In the genomic region with DNA sequence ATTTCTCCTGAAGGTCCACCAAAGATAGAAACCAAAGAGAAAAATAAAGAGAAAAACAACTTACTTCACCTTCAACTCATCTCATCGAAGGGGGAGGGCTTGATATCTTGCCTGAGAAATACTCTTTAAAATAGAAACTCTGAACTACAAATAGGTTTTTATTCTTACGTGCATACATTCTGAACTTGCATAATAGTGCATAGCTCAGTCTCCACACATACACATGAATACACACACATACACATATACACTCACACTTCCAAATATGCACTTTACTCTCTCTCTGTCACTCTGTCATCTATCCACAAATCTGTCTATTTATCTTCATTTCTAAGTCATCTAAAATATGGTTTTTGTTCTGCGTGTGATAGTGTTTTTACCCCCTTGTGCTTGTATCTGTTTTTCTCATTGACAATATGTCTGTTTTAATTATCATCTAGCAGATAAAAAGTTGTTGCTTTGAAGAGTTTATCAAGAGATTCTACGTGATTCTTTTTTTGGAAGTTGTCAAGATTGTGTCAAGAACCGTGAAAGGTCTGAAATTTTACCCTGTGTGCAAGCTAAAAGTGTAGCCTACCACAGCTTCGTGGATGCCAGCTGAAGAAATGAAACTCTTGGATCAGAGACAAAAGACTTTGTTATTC, we compare ENCODE assay signal across 28 cellular contexts.
"Had no signal": no experiment of that assay in that cellular context is flagged by ENCODE, and none has a peak within 500 bp of the region (broad histone marks: within the 10 kb centered on the region; RNA-seq: fewer than 3 reads in every experiment).

No MANE protein-coding gene starts in this region.

- H3K36me3 ChIP-seq: ascending aorta, MG63, WERI-Rb-1 had no signal

- H3K4me3 Mint-ChIP-seq: activated CD8-positive, alpha-beta T cell treated with anti-CD3 and anti-CD28 coated beads for 36 hours; activated naive CD8-positive, alpha-beta T cell treated with anti-CD3 and anti-CD28 coated beads, Interleukin-2, amount 10 ng/mL, durations not matched to agents 7 days and 5 days; central memory CD8-positive, alpha-beta T cell; T-helper 17 cell had no signal

- H3K4me1 ChIP-seq: ascending aorta, body of pancreas had no signal

- FAIRE-seq: RCC 7860, TTC549 had no signal

- H3K36me3 Mint-ChIP-seq: activated naive CD8-positive, alpha-beta T cell treated with anti-CD3 and anti-CD28 coated beads, Interleukin-2, amount 10 ng/mL, durations not matched to agents 7 days and 5 days had no signal

- H3K4me2 ChIP-seq: KMS-11 had no signal

- H3K4me3 ChIP-seq: ascending aorta, body of pancreas, MG63 had no signal

- H3K4me1 Mint-ChIP-seq: activated naive CD8-positive, alpha-beta T cell treated with anti-CD3 and anti-CD28 coated beads, Interleukin-2, amount 10 ng/mL, durations not matched to agents 7 days and 5 days; central memory CD8-positive, alpha-beta T cell; T-helper 17 cell had no signal

- H3K27me3 ChIP-seq: ascending aorta, body of pancreas, MG63 had no signal

- ATAC-seq: activated CD8-positive, alpha-beta T cell treated with anti-CD3 and anti-CD28 coated beads for 36 hours; body of pancreas; T-helper 17 cell had no signal

- H3K27ac Mint-ChIP-seq: activated CD8-positive, alpha-beta T cell treated with anti-CD3 and anti-CD28 coated beads for 36 hours; activated naive CD8-positive, alpha-beta T cell treated with anti-CD3 and anti-CD28 coated beads, Interleukin-2, amount 10 ng/mL, durations not matched to agents 7 days and 5 days; T-helper 17 cell had no signal

- DNase-seq: activated CD4-positive, alpha-beta T cell treated with anti-CD3 and anti-CD28 coated beads for 4 hours; activated CD8-positive, alpha-beta memory T cell treated with anti-CD3 and anti-CD28 coated beads, Interleukin-2, amount 50 U/mL, for 4 hours; activated CD8-positive, alpha-beta T cell treated with anti-CD3 and anti-CD28 coated beads for 36 hours; activated naive CD4-positive, alpha-beta T cell treated with anti-CD3 and anti-CD28 coated beads, Interleukin-2, amount 50 U/mL, for 16 hours; activated naive CD8-positive, alpha-beta T cell treated with anti-CD3 and anti-CD28 coated beads, Interleukin-2, amount 10 ng/mL, durations not matched to agents 7 days and 5 days; amniotic stem cell; body of pancreas; MG63; MV-4-11; NCI-H1417 treated with DMSO at 0.1 percent for 48 hours; NCI-H1694; NCI-H2029; NCI-H2107; NCI-H2171 treated with DMSO at 0.1 percent for 48 hours; NCI-H510A; NCI-H526 treated with DMSO at 0.1 percent for 48 hours; NCI-H82; NK-92 treated with Interleukin-12 subunit alpha and Interleukin-12 subunit beta, amount 100 ng/mL, for 24 hours; OCI-M1; SHP77 treated with DMSO at 0.1 percent for 48 hours; T-helper 17 cell; T-helper 9 cell; WERI-Rb-1 had no signal

- H3K27me3 Mint-ChIP-seq: central memory CD8-positive, alpha-beta T cell had no signal

- H3K9me3 ChIP-seq: ascending aorta, body of pancreas, MG63 had no signal

- H3K9ac ChIP-seq: KMS-11 had no signal

- H3K9me3 Mint-ChIP-seq: activated CD8-positive, alpha-beta T cell treated with anti-CD3 and anti-CD28 coated beads for 36 hours; activated naive CD8-positive, alpha-beta T cell treated with anti-CD3 and anti-CD28 coated beads, Interleukin-2, amount 10 ng/mL, durations not matched to agents 7 days and 5 days; central memory CD8-positive, alpha-beta T cell had no signal

- H3K27ac ChIP-seq: ascending aorta, body of pancreas, KMS-11, WERI-Rb-1 had no signal
